ENCODE assay signal across 27 cellular contexts in genomic region chr5:150134198-150134588, GRCh38. TPM values are rescaled to one million over a fixed set of nuclear protein-coding genes. Genes with fewer than 3 reads are reported as not detected.
DNase-seq lines count a peak whose midpoint lies in the region; ATAC-seq and TF ChIP-seq lines count a peak whose summit lies in the region.
"Had no signal": no experiment of that assay in that cellular context is flagged by ENCODE, and none has a peak within 500 bp of the region (broad histone marks: within the 10 kb centered on the region; RNA-seq: fewer than 3 reads in every experiment).

No MANE protein-coding gene starts in this region.

- no peaks in the 10 kb centered on the region for H3K27me3 ChIP-seq in uterus

- H3K4me1 ChIP-seq in uterus, result peaks cover 18 to 78% of the 10 kb centered on the region in 2 donors

- peak overlapping the region; percentile 96 to 98 for H3K27ac ChIP-seq in coronary artery
- H3K27ac ChIP-seq in uterus, result peak overlapping the region; percentile 97 to 99

- no peak for TF ChIP-seq POLR2A in uterus (IDR thresholded peaks at IDR 0.05)

- H3K9me3 Mint-ChIP-seq in nephron, result no peaks in the 10 kb centered on the region
- no peaks in the 10 kb centered on the region for H3K9me3 Mint-ChIP-seq in effector memory CD8-positive, alpha-beta T cell
- H3K9me3 Mint-ChIP-seq: activated naive CD8-positive, alpha-beta T cell treated with anti-CD3 and anti-CD28 coated beads for 36 hours; CD14-positive monocyte; stimulated activated naive CD8-positive, alpha-beta T cell treated with anti-CD3 and anti-CD28 coated beads, Interleukin-15, amount 100 ng/mL, for 72 hours; T-helper 1 cell treated with Interleukin-12 subunit alpha and Interleukin-12 subunit beta and Interleukin-4 antibody, amounts not matched to agents 30 μg/mL and 1 μg/mL, for 36 hours had no signal

- H3K36me3 ChIP-seq in uterus, result no peaks in the 10 kb centered on the region

- TF ChIP-seq CTCF in coronary artery (IDR thresholded peaks at IDR 0.05) (no peak), nephron (IDR thresholded peaks at IDR 0.05; ENCODE audit: unreplicated experiment in 3 of 3) (no peak), uterus (IDR thresholded peaks at IDR 0.05) (no peak)

- H3K36me3 Mint-ChIP-seq in nephron (ENCODE audit: low read depth), result peaks cover 36% of the 10 kb centered on the region
- H3K36me3 Mint-ChIP-seq in effector memory CD8-positive, alpha-beta T cell (ENCODE audit: insufficient read depth), result no peaks in the 10 kb centered on the region
- H3K36me3 Mint-ChIP-seq: activated naive CD8-positive, alpha-beta T cell treated with anti-CD3 and anti-CD28 coated beads for 36 hours had no signal

- H3K4me3 Mint-ChIP-seq in nephron, result no peak overlapping the region
- no peak overlapping the region for H3K4me3 Mint-ChIP-seq in effector memory CD8-positive, alpha-beta T cell
- H3K4me3 Mint-ChIP-seq: activated naive CD8-positive, alpha-beta T cell treated with anti-CD3 and anti-CD28 coated beads for 36 hours; stimulated activated naive CD8-positive, alpha-beta T cell treated with anti-CD3 and anti-CD28 coated beads, Interleukin-15, amount 100 ng/mL, for 72 hours; T-helper 1 cell treated with Interleukin-12 subunit alpha and Interleukin-12 subunit beta and Interleukin-4 antibody, amounts not matched to agents 30 μg/mL and 1 μg/mL, for 36 hours had no signal

- intact Hi-C loops in uterus (cut with DNase I; ENCODE audit: low total_unique reads), result loop anchor here (5.0 kb wide), 1 partner anchor 83 kb away; no protein-coding TSS in a partner anchor

- ATAC-seq in effector memory CD8-positive, alpha-beta T cell (replicated peaks), result no peak
- ATAC-seq: left lobe of liver; PC-3; right cardiac atrium; SK-N-SH treated with all-trans-retinoic acid at 6 μM for 48 hours; stimulated activated naive CD8-positive, alpha-beta T cell treated with anti-CD3 and anti-CD28 coated beads, Interleukin-15, amount 100 ng/mL, for 72 hours had no signal

- peak overlapping the region; percentile 71 to 97 (median 97) for H3K27ac Mint-ChIP-seq in nephron
- no peak overlapping the region for H3K27ac Mint-ChIP-seq in effector memory CD8-positive, alpha-beta T cell
- H3K27ac Mint-ChIP-seq: activated naive CD8-positive, alpha-beta T cell treated with anti-CD3 and anti-CD28 coated beads for 36 hours; CD14-positive monocyte; stimulated activated naive CD8-positive, alpha-beta T cell treated with anti-CD3 and anti-CD28 coated beads, Interleukin-15, amount 100 ng/mL, for 72 hours; T-helper 1 cell treated with Interleukin-12 subunit alpha and Interleukin-12 subunit beta and Interleukin-4 antibody, amounts not matched to agents 30 μg/mL and 1 μg/mL, for 36 hours had no signal

- H3K4me3 ChIP-seq in coronary artery (no peak overlapping the region), uterus (no peak overlapping the region)

- DNase-seq in MV-4-11 (lab: John Stamatoyannopoulos, UW) (peak; percentile 5), coronary artery (ENCODE audit: low spot score) (no peak), uterus (no peak), NCI-H146 (lab: John Stamatoyannopoulos, UW) (no peak), NCI-H2196 (lab: John Stamatoyannopoulos, UW; ENCODE audit: unreplicated experiment) (no peak)
- no peak for DNase-seq in effector memory CD8-positive, alpha-beta T cell
- DNase-seq: activated CD4-positive, alpha-beta T cell treated with anti-CD3 and anti-CD28 coated beads, Interleukin-2, amount 50 U/mL, for 1 hour; activated CD4-positive, CD25-positive, alpha-beta regulatory T cell; activated effector memory CD4-positive, alpha-beta T cell treated with Interleukin-2 at 50 U/mL for 16 hours; activated naive CD8-positive, alpha-beta T cell treated with anti-CD3 and anti-CD28 coated beads for 36 hours; activated T-cell treated with anti-CD3 and anti-CD28 coated beads, Interleukin-2, amount 50 U/mL, for 1 hour; aorta; NCI-H1048; NCI-H187; NCI-H2171 treated with DMSO at 0.1 percent for 48 hours; NCI-H524; PC-3; stimulated activated CD8-positive, alpha-beta memory T cell treated with anti-CD3 and anti-CD28 coated beads, Interleukin-4, amount 100 ng/mL, for 48 hours; stimulated activated naive CD8-positive, alpha-beta T cell treated with anti-CD3 and anti-CD28 coated beads, Interleukin-15, amount 100 ng/mL, for 72 hours had no signal

- no peaks in the 10 kb centered on the region for H3K9me3 ChIP-seq in uterus

- H3K27me3 Mint-ChIP-seq in nephron (ENCODE audit: low read depth), result peaks cover 7% of the 10 kb centered on the region
- peaks cover 0 to 34% of the 10 kb centered on the region in 2 donors for H3K27me3 Mint-ChIP-seq in effector memory CD8-positive, alpha-beta T cell
- H3K27me3 Mint-ChIP-seq: activated naive CD8-positive, alpha-beta T cell treated with anti-CD3 and anti-CD28 coated beads for 36 hours; stimulated activated naive CD8-positive, alpha-beta T cell treated with anti-CD3 and anti-CD28 coated beads, Interleukin-15, amount 100 ng/mL, for 72 hours had no signal

- peaks cover 64% of the 10 kb centered on the region for H3K4me1 Mint-ChIP-seq in nephron
- H3K4me1 Mint-ChIP-seq in effector memory CD8-positive, alpha-beta T cell (ENCODE audit: low read depth in 2 of 2), result peaks cover 0 to 13% of the 10 kb centered on the region in 2 donors
- H3K4me1 Mint-ChIP-seq: activated naive CD8-positive, alpha-beta T cell treated with anti-CD3 and anti-CD28 coated beads for 36 hours had no signal

RNA-seq across cellular contexts. Expression of gene PDGFRB, which starts 21.5 kb away (rescaled TPM):
- total RNA-seq in uterus, result 100 to 1,000 TPM in 3 of 4 donors, 10 to 100 TPM in 1; 60.2 to 378 (median 235) TPM

RNA-seq across cellular contexts. Expression of gene CDX1, which starts 32.4 kb away (rescaled TPM):
- under 1 TPM; 0.29 to 0.77 (median 0.38) TPM for total RNA-seq in uterus
- total RNA-seq: activated naive CD8-positive, alpha-beta T cell treated with anti-CD3 and anti-CD28 coated beads for 36 hours; aorta; HT1080; PC-3 had no signal

RNA-seq across cellular contexts. Expression of gene CSF1R, which starts 47.8 kb away (rescaled TPM):
- total RNA-seq in uterus, result 10 to 100 TPM in 3 of 4 donors, 1 to 10 TPM in 1; 1.0 to 42.9 (median 22.8) TPM
- total RNA-seq: activated naive CD8-positive, alpha-beta T cell treated with anti-CD3 and anti-CD28 coated beads for 36 hours; PC-3 had no signal

RNA-seq across cellular contexts. Expression of gene SLC6A7, which starts 55.7 kb away (rescaled TPM):
- total RNA-seq in uterus, result not detected
- total RNA-seq: activated naive CD8-positive, alpha-beta T cell treated with anti-CD3 and anti-CD28 coated beads for 36 hours; aorta; HT1080; left lobe of liver; mesenteric fat pad; right cardiac atrium had no signal

Comparison
In these comparisons a context has a peak if more than half of its experiments do, and no peak if none do; other contexts are left out.
1. H3K27ac Mint-ChIP-seq: peak in nephron (3 of 3); none in effector memory CD8-positive, alpha-beta T cell (0 of 2).